Comparison of ENCODE assay signal across 1 cellular context in the genomic region with DNA sequence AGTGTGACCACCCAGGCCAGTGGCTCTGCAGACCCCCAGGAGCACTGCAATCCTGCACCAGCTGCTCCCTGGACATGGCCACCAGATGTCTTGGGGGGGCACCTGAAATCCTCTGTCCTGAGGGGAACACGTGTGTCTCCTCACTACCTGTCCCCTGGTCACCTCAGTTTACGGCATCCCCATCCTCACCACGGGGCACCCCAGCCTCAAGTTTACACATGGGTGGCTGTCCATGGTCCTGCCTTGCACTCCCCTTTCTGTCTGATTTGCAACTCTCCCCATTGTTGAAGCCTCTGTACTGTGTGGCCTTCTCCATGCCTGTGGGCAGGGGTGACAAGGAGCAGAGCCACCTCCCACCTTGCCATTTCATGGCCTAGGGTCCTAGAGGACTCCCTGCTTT.
TF ChIP-seq lines count a peak whose summit lies in the region.

No MANE protein-coding gene starts in this region.

TF ChIP-seq in HEK293, 187 proteins besides CTCF, POLR2A, EP300 and RAD21 (continued from another document):
- TF ChIP-seq REST (tag by site-specific recombination; IDR thresholded peaks at IDR 0.05): peak; percentile 94
